8 cellular contexts compared by ENCODE assay signal in the genomic region with DNA sequence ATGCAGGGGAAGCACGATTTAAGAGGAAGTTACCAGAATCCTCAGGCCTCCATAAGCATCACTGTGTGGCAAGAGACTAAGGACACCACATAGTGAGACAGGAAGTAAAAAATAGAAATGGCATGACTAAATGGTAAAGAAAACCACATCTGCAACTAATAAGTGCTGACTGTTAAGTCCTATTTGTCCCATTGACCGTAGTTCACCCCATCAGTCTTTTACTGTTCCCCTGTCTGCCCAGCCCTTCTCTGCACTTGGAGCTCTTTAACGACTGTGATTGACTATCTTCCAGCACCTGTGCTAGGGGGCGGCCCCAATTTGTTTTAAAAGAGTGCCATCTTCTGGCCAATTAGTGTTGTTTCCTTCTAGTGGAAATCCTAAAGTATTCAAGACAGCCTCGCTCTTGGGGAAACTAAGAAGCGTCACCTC.
DNase-seq lines count a peak whose midpoint lies in the region; ATAC-seq and TF ChIP-seq lines count a peak whose summit lies in the region.

No MANE protein-coding gene starts in this region.

- no peaks in the 10 kb centered on the region for H3K9me3 ChIP-seq in body of pancreas

- H3K4me3 ChIP-seq in body of pancreas: no peak overlapping the region

- H3K36me3 ChIP-seq in body of pancreas (replicated peaks in 1 of 2; ENCODE audit: insufficient read depth in 1 of 2, low read depth in 2 of 2): no peaks in the 10 kb centered on the region

- no peak overlapping the region for H3K27ac ChIP-seq in body of pancreas

- ATAC-seq in HG02642 (IDR thresholded peaks at IDR 0.05; ENCODE audit: poor library complexity, unreplicated experiment) (peak; percentile 74), body of pancreas (peak; percentile 82), GM21390 (IDR thresholded peaks at IDR 0.05; ENCODE audit: unreplicated experiment) (no peak)

- DNase-seq in GM04503 (ENCODE audit: low read depth): peak; percentile 17
- peak; percentile 26 for DNase-seq in NCI-H2029 (lab: John Stamatoyannopoulos, UW)
- DNase-seq in T-helper 2 cell: peak in 3 of 5 experiments; percentile 4 to 78 (median 17)
- DNase-seq in body of pancreas: peak; percentile 47 to 70 (median 60)
- peak; percentile 61 for DNase-seq in inferior parietal cortex (ENCODE audit: extremely low spot score)
- DNase-seq in stimulated activated CD4-positive, alpha-beta T cell treated with anti-CD3 and anti-CD28 coated beads, Interleukin-1b, Interleukin-23, amount 100 ng/mL, for 1 hour (ENCODE audit: low read depth in 2 of 2): peak; percentile 2 to 3

- H3K4me1 ChIP-seq in body of pancreas: peaks cover 25% of the 10 kb centered on the region

- peak; percentile 14 to 79 (median 64) for TF ChIP-seq CTCF in body of pancreas (IDR thresholded peaks at IDR 0.05)

- no peaks in the 10 kb centered on the region for H3K27me3 ChIP-seq in body of pancreas

- WGBS in body of pancreas, 2 donors: 1 to 2% methylated on average over 6 of the region's 6 CpGs

- intact Hi-C loops in body of pancreas (cut with DNase I): loop anchor here (5.0 kb wide), 1 partner anchor 188 kb away; no protein-coding TSS in a partner anchor

- TF ChIP-seq POLR2A in body of pancreas (IDR thresholded peaks at IDR 0.05): no peak

Comparison
In these comparisons a context has a peak if more than half of its experiments do, and no peak if none do; other contexts are left out.
1. DNase-seq: peak in every context shown above with its lines; median percentile 61 in inferior parietal cortex; 60 in body of pancreas; 26 in NCI-H2029; 17 in GM04503; 17 in T-helper 2 cell; 2 in stimulated activated CD4-positive, alpha-beta T cell treated with anti-CD3 and anti-CD28 coated beads, Interleukin-1b, Interleukin-23, amount 100 ng/mL, for 1 hour.